27 cellular contexts compared by ENCODE assay signal in the genomic region with DNA sequence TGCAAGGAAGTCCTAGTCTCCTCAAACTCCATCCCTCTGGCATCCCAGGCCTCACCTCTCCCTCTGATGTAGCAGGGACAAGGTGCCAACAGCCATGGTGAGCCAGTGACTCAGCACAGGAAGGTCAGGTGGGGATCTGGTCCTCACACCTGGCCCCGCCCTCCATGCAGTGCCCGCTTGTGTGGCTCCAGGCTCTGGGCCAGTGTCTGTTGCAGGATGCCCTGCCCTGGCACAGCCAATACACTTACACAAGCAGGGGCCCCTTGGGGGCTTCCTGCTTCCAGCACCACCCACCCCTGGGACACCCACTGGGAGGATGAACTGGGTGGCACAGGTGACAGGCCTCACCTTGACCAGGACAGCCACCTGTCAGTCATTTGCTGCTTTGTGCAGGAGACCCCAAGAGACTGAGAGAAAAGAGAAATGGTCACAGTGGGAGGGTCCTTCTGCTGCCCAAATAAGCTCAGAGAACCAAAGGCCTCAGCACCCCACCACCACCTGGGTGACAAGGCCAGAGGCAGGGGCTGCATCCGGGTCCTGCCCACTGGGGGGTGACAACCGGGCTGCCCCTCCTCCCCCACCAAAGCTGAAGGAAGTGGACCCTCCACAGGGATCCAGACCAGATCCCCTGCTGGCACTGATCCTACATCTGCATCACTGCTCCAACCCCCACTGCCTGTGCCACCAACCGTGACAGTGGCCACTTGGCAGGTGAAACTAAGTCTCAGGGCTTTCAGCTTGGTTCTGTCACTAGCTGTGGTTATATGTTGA.
"Had no signal": no experiment of that assay in that cellular context is flagged by ENCODE, and none has a peak within 500 bp of the region (broad histone marks: within the 10 kb centered on the region; RNA-seq: fewer than 3 reads in every experiment).

No MANE protein-coding gene starts in this region.

- H3K4me3 ChIP-seq: esophagus squamous epithelium, gastroesophageal sphincter had no signal

- H3K27me3 Mint-ChIP-seq: activated CD4-positive, alpha-beta memory T cell treated with anti-CD3 and anti-CD28 coated beads, Interleukin-2, amount 10 ng/mL, durations not matched to agents 7 days and 5 days; activated CD4-positive, alpha-beta T cell treated with anti-CD3 and anti-CD28 coated beads for 36 hours; activated CD4-positive, alpha-beta T cell treated with anti-CD3 and anti-CD28 coated beads, Interleukin-2, amount 10 ng/mL, durations not matched to agents 24 days and 14 days; activated T-cell treated with anti-CD3 and anti-CD28 coated beads, Interleukin-2, amount 50 U/mL, for 24 hours; activated T-helper 17 cell treated with anti-CD3 and anti-CD28 coated beads, Interleukin-2, amount 50 U/mL, for 72 hours; central memory CD8-positive, alpha-beta T cell; effector memory CD8-positive, alpha-beta T cell had no signal

- H3K4me1 ChIP-seq: esophagus squamous epithelium, gastroesophageal sphincter had no signal

- H3K9me3 ChIP-seq: esophagus squamous epithelium, gastroesophageal sphincter had no signal

- H3K36me3 ChIP-seq: brain microvascular endothelial cell, esophagus squamous epithelium, gastroesophageal sphincter had no signal

- H3K27ac Mint-ChIP-seq: activated CD4-positive, alpha-beta memory T cell treated with anti-CD3 and anti-CD28 coated beads, Interleukin-2, amount 10 ng/mL, durations not matched to agents 7 days and 5 days; activated CD4-positive, alpha-beta T cell treated with anti-CD3 and anti-CD28 coated beads for 36 hours; activated CD4-positive, alpha-beta T cell treated with anti-CD3 and anti-CD28 coated beads, Interleukin-2, amount 10 ng/mL, durations not matched to agents 24 days and 14 days; activated naive CD8-positive, alpha-beta T cell; activated T-cell treated with anti-CD3 and anti-CD28 coated beads, Interleukin-2, amount 50 U/mL, for 24 hours; activated T-helper 17 cell treated with anti-CD3 and anti-CD28 coated beads, Interleukin-2, amount 50 U/mL, for 72 hours; effector memory CD8-positive, alpha-beta T cell had no signal

- ATAC-seq: activated CD4-positive, alpha-beta T cell treated with anti-CD3 and anti-CD28 coated beads for 36 hours; activated T-helper 17 cell treated with anti-CD3 and anti-CD28 coated beads, Interleukin-2, amount 50 U/mL, for 72 hours; effector memory CD8-positive, alpha-beta T cell; gastroesophageal sphincter had no signal

- H3K36me3 Mint-ChIP-seq: activated naive CD8-positive, alpha-beta T cell had no signal

- DNase-seq: activated CD4-positive, alpha-beta memory T cell treated with anti-CD3 and anti-CD28 coated beads, Interleukin-2, amount 10 ng/mL, durations not matched to agents 7 days and 5 days; activated CD4-positive, alpha-beta T cell treated with anti-CD3 and anti-CD28 coated beads for 36 hours; activated CD4-positive, alpha-beta T cell treated with anti-CD3 and anti-CD28 coated beads, Interleukin-2, amount 10 ng/mL, durations not matched to agents 24 days and 14 days; activated CD4-positive, CD25-positive, alpha-beta regulatory T cell; activated CD4-positive, CD25-positive, alpha-beta regulatory T cell treated with anti-CD3 and anti-CD28 coated beads, Interleukin-2, amount 50 U/mL, for 72 hours; activated CD8-positive, alpha-beta memory T cell treated with anti-CD3 and anti-CD28 coated beads, Interleukin-2, amount 50 U/mL, for 48 hours; activated effector memory CD4-positive, alpha-beta T cell treated with Interleukin-2 at 50 U/mL for 16 hours; activated gamma-delta T cell treated with Interleukin-2 at 50 U/mL for 16 hours; activated naive CD4-positive, alpha-beta T cell treated with anti-CD3 and anti-CD28 coated beads, Interleukin-2, amount 50 U/mL, for 16 hours; activated naive CD4-positive, alpha-beta T cell treated with Interleukin-2 at 50 U/mL for 16 hours; activated T-cell treated with anti-CD3 and anti-CD28 coated beads for 4 hours; activated T-cell treated with anti-CD3 and anti-CD28 coated beads, Interleukin-2, amount 50 U/mL, for 24 hours; amniotic stem cell; anterior cingulate cortex; brain microvascular endothelial cell; cortex of kidney; dermis blood vessel endothelial cell; effector CD4-positive, alpha-beta T cell; effector memory CD8-positive, alpha-beta T cell; erythroblast; esophagus squamous epithelium; foreskin melanocyte; T-helper 2 cell had no signal

- H3K4me1 Mint-ChIP-seq: activated CD4-positive, alpha-beta memory T cell treated with anti-CD3 and anti-CD28 coated beads, Interleukin-2, amount 10 ng/mL, durations not matched to agents 7 days and 5 days; activated CD4-positive, alpha-beta T cell treated with anti-CD3 and anti-CD28 coated beads for 36 hours; activated CD4-positive, alpha-beta T cell treated with anti-CD3 and anti-CD28 coated beads, Interleukin-2, amount 10 ng/mL, durations not matched to agents 24 days and 14 days; activated T-helper 17 cell treated with anti-CD3 and anti-CD28 coated beads, Interleukin-2, amount 50 U/mL, for 72 hours; central memory CD8-positive, alpha-beta T cell had no signal

- H3K27me3 ChIP-seq: brain microvascular endothelial cell had no signal

- H3K27ac ChIP-seq: brain microvascular endothelial cell, esophagus squamous epithelium, gastroesophageal sphincter had no signal

- H3K4me3 Mint-ChIP-seq: activated CD4-positive, alpha-beta memory T cell treated with anti-CD3 and anti-CD28 coated beads, Interleukin-2, amount 10 ng/mL, durations not matched to agents 7 days and 5 days; activated CD4-positive, alpha-beta T cell treated with anti-CD3 and anti-CD28 coated beads for 36 hours; activated CD4-positive, alpha-beta T cell treated with anti-CD3 and anti-CD28 coated beads, Interleukin-2, amount 10 ng/mL, durations not matched to agents 24 days and 14 days; activated naive CD8-positive, alpha-beta T cell; activated T-cell treated with anti-CD3 and anti-CD28 coated beads, Interleukin-2, amount 50 U/mL, for 24 hours; activated T-helper 17 cell treated with anti-CD3 and anti-CD28 coated beads, Interleukin-2, amount 50 U/mL, for 72 hours; central memory CD8-positive, alpha-beta T cell; effector memory CD8-positive, alpha-beta T cell had no signal

- H3K9me3 Mint-ChIP-seq: activated T-helper 17 cell treated with anti-CD3 and anti-CD28 coated beads, Interleukin-2, amount 50 U/mL, for 72 hours had no signal
